2 cellular contexts compared by ENCODE assay signal in the genomic region with DNA sequence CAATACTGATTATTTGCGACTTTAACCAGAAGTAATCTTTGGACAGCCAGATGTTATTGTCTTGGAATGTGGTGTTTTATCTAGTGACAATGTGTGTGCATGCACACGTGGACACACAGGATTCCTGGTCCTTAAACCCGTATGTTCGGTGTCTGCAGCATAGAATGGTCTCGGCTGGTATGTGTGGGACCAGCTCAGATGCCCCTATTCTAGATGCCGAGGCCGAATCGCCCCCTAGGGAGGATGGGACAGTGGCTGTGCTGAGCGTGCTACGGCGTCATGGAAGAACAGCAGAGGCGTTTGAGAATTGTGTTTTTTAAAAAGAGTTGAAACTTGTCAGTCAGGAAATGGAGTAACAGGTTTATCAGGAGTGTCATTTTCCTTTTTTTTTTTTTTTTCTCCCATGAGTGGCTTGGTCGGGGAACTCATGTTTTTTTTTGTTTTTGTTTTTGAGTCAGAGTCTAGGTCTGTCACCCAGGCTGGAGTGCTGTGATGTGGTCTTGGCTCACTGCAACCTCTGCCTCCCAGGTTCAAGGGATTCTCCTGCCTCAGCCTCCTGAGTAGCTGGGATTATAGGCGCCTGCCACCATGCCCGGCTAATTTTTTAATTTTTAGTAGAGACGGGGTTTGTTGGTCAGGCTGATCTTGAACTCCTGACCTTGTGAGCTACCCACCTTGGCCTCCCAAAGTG.
TF ChIP-seq lines count a peak whose summit lies in the region.

No MANE protein-coding gene starts in this region.

TF ChIP-seq in GM23338, 12 proteins besides CTCF, POLR2A, EP300 and RAD21 (continues in another document):
- TF ChIP-seq EZH2phosphoT487 (IDR thresholded peaks at IDR 0.05; ENCODE audit: unreplicated experiment) (no peak), STAT1 (IDR thresholded peaks at IDR 0.05; ENCODE audit: unreplicated experiment) (no peak), CREB1 (CRISPR knock-in tag; IDR thresholded peaks at IDR 0.05; ENCODE audit: low read depth) (no peak), POLR2AphosphoS5 (IDR thresholded peaks at IDR 0.05; ENCODE audit: low read depth) (no peak), NANOG (IDR thresholded peaks at IDR 0.05; ENCODE audit: borderline replicate concordance) (no peak), ZNF114 (CRISPR knock-in tag; IDR thresholded peaks at IDR 0.05) (no peak), ETS1 (IDR thresholded peaks at IDR 0.05) (no peak), EZH2 (IDR thresholded peaks at IDR 0.05; ENCODE audit: low read depth, unreplicated experiment) (no peak), ZNF462 (CRISPR knock-in tag; IDR thresholded peaks at IDR 0.05) (no peak), JUNB (IDR thresholded peaks at IDR 0.05; ENCODE audit: unreplicated experiment) (no peak)

TF ChIP-seq in H1, 55 proteins besides CTCF, POLR2A, EP300 and RAD21:
- TF ChIP-seq MAFK (IDR thresholded peaks at IDR 0.05; ENCODE audit: low read depth, low read length) (no peak), SP2 (IDR thresholded peaks at IDR 0.05; ENCODE audit: low read length) (no peak), CBX8 (IDR thresholded peaks at IDR 0.05; ENCODE audit: borderline replicate concordance, low read depth, low read length) (no peak), JUND (IDR thresholded peaks at IDR 0.05; ENCODE audit: low read length) (no peak), SIRT6 (IDR thresholded peaks at IDR 0.05; ENCODE audit: low read length) (no peak), POU5F1 (IDR thresholded peaks at IDR 0.05; ENCODE audit: low read depth, low read length) (no peak), CHD7 (IDR thresholded peaks at IDR 0.05; ENCODE audit: insufficient replicate concordance, low read length) (no peak), MAX (IDR thresholded peaks at IDR 0.05) (no peak), PHF8 (conservative IDR thresholded peaks at IDR 0.05; ENCODE audit: low read depth, low read length) (no peak), EGR1 (IDR thresholded peaks at IDR 0.05; ENCODE audit: borderline replicate concordance, low read depth, low read length) (no peak), CHD2 (IDR thresholded peaks at IDR 0.05; ENCODE audit: low read length) (no peak), CREB1 (IDR thresholded peaks at IDR 0.05) (no peak), GTF2F1 (IDR thresholded peaks at IDR 0.05; ENCODE audit: borderline replicate concordance, low read depth, low read length) (no peak), ASH2L (IDR thresholded peaks at IDR 0.05; ENCODE audit: low read length) (no peak)
- TF ChIP-seq, protein P1, sequence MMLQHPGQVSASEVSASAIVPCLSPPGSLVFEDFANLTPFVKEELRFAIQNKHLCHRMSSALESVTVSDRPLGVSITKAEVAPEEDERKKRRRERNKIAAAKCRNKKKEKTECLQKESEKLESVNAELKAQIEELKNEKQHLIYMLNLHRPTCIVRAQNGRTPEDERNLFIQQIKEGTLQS (IDR thresholded peaks at IDR 0.05; ENCODE audit: insufficient read depth, low read depth, low read length), result no peak
